8 cellular contexts compared by ENCODE assay signal in genomic region chr12:52006726-52007157, GRCh38. TPM values are rescaled to one million over a fixed set of nuclear protein-coding genes. Genes with fewer than 3 reads are reported as not detected.
DNase-seq lines count a peak whose midpoint lies in the region; ATAC-seq and TF ChIP-seq lines count a peak whose summit lies in the region.

Gene TAMALIN, plus strand, starts transcription at chr12:52006946. Its CDS starts 74 bp downstream, at chr12:52007020.

- TF ChIP-seq CTCF in GM06990 (IDR thresholded peaks at IDR 0.05; ENCODE audit: insufficient read depth, low read length, poor library complexity, severe bottlenecking) (no peak), foreskin keratinocyte (conservative IDR thresholded peaks at IDR 0.05) (no peak)

- no peak within 1 kb of the TSS for H3K27ac ChIP-seq in foreskin keratinocyte
- H3K27ac ChIP-seq in temporal lobe (ENCODE audit: low read depth, low read length) = peak within 1 kb of the TSS; percentile 90

- peak within 1 kb of the TSS; percentile 30 for H3K4me3 ChIP-seq in GM06990 (replicated peaks; ENCODE audit: low read depth, low read length)

- H3K4me3 Mint-ChIP-seq in activated T-helper 17 cell treated with anti-CD3 and anti-CD28 coated beads, Interleukin-2, amount 50 U/mL, for 72 hours = peak within 1 kb of the TSS; percentile 80

- no peaks in the 10 kb centered on the region for H3K4me1 ChIP-seq in foreskin keratinocyte

- no peaks in the 10 kb centered on the region for H3K36me3 ChIP-seq in GM06990 (ENCODE audit: control insufficient read depth, insufficient read depth, low read length)

- H3K27me3 ChIP-seq in GM06990 (replicated peaks; ENCODE audit: control insufficient read depth, insufficient read depth, low read length) = peaks cover 8% of the 10 kb centered on the region
- H3K27me3 ChIP-seq in foreskin keratinocyte = peaks cover 47% of the 10 kb centered on the region

- H3K9me3 Mint-ChIP-seq in activated T-helper 17 cell treated with anti-CD3 and anti-CD28 coated beads, Interleukin-2, amount 50 U/mL, for 72 hours = no peaks in the 10 kb centered on the region

- DNase-seq in GM06990 (ENCODE audit: extremely low read depth, insufficient read length) (no peak), NCI-H748 treated with DMSO at 0.1 percent for 48 hours (lab: John Stamatoyannopoulos, UW) (peak; percentile 22), foreskin keratinocyte (no peak), nucleus accumbens (lab: John Stamatoyannopoulos, UW) (peak in 31 of 56 donors; percentile 14 to 84 (median 45)), NCI-H187 treated with DMSO at 0.1 percent for 48 hours (lab: John Stamatoyannopoulos, UW) (no peak), KG1 (lab: John Stamatoyannopoulos, UW) (no peak)

- H3K4me1 Mint-ChIP-seq in activated T-helper 17 cell treated with anti-CD3 and anti-CD28 coated beads, Interleukin-2, amount 50 U/mL, for 72 hours = peaks cover 4% of the 10 kb centered on the region

- ATAC-seq in activated T-helper 17 cell treated with anti-CD3 and anti-CD28 coated beads, Interleukin-2, amount 50 U/mL, for 72 hours (replicated peaks) = peak; percentile 80
- peak; percentile 12 for ATAC-seq in foreskin keratinocyte

- peaks cover 38% of the 10 kb centered on the region for H3K36me3 Mint-ChIP-seq in activated T-helper 17 cell treated with anti-CD3 and anti-CD28 coated beads, Interleukin-2, amount 50 U/mL, for 72 hours (ENCODE audit: low read depth)

- no peaks in the 10 kb centered on the region for H3K27me3 Mint-ChIP-seq in activated T-helper 17 cell treated with anti-CD3 and anti-CD28 coated beads, Interleukin-2, amount 50 U/mL, for 72 hours

- peak within 1 kb of the TSS; percentile 78 for H3K27ac Mint-ChIP-seq in activated T-helper 17 cell treated with anti-CD3 and anti-CD28 coated beads, Interleukin-2, amount 50 U/mL, for 72 hours

RNA-seq across cellular contexts. Expression of gene TAMALIN, which starts in this region (rescaled TPM):
- total RNA-seq in activated T-helper 17 cell treated with anti-CD3 and anti-CD28 coated beads, Interleukin-2, amount 50 U/mL, for 72 hours = 10 to 100 TPM in 1 of 2 donors, 1 to 10 TPM in 1; 3.5 to 26.3 TPM
- 0.11 and 0.44 TPM in 2 replicates for total RNA-seq in foreskin keratinocyte
- 0.12 and 0.15 TPM in 2 replicates for polyA plus RNA-seq in foreskin keratinocyte
- 1.5 TPM for total RNA-seq in temporal lobe

Comparison
In these comparisons a context has a peak if more than half of its experiments do, and no peak if none do; other contexts are left out.
1. Peak in ATAC-seq in foreskin keratinocyte; RNA of the gene not detected or under 1 TPM.
2. DNase-seq: peak in NCI-H748 treated with DMSO at 0.1 percent for 48 hours (single experiment) and nucleus accumbens (31 of 56); none in GM06990 (single experiment), foreskin keratinocyte (0 of 2), NCI-H187 treated with DMSO at 0.1 percent for 48 hours (single experiment) and KG1 (single experiment).